Comparison of ENCODE assay signal across 9 cellular contexts in genomic region chr15:76346666-76347506, GRCh38. TPM values are rescaled to one million over a fixed set of nuclear protein-coding genes. Genes with fewer than 3 reads are reported as not detected.
DNase-seq lines count a peak whose midpoint lies in the region; ATAC-seq, FAIRE-seq and TF ChIP-seq lines count a peak whose summit lies in the region.
"Had no signal": no experiment of that assay in that cellular context is flagged by ENCODE, and none has a peak within 500 bp of the region (broad histone marks: within the 10 kb centered on the region; RNA-seq: fewer than 3 reads in every experiment).

No MANE protein-coding gene starts in this region.

- H3K9me3 ChIP-seq in BLaER1 (peaks cover 47% of the 10 kb centered on the region), endothelial cell of umbilical vein (replicated peaks; ENCODE audit: control insufficient read depth, insufficient read depth, low read length) (no peaks in the 10 kb centered on the region)

- no peak for DNase-seq in HL-60 (ENCODE audit: low read depth in 1 of 2, low spot score in 1 of 2)
- peak; percentile 50 for DNase-seq in endothelial cell of umbilical vein (ENCODE audit: low read depth, low spot score)
- DNase-seq in naive thymus-derived CD8-positive, alpha-beta T cell = no peak
- no peak for DNase-seq in GM19238 (ENCODE audit: insufficient read length, low spot score)
- no peak for DNase-seq in NCI-H2081 (lab: John Stamatoyannopoulos, UW)
- DNase-seq: T1000 had no signal

- dilution Hi-C loops in endothelial cell of umbilical vein (cut with MboI; ENCODE audit: extremely low pct_ligation_motif_present, low sequenced_read_pairs) = no loop called here

- H3K27ac Mint-ChIP-seq in naive thymus-derived CD8-positive, alpha-beta T cell = no peak overlapping the region

- no peak overlapping the region for H3K4me2 ChIP-seq in BLaER1
- H3K4me2 ChIP-seq in endothelial cell of umbilical vein (ENCODE audit: insufficient read depth, low read length) = peak overlapping the region; percentile 79

- peak overlapping the region in 9 of 10 donors; percentile 7 to 76 (median 36) for H3K4me3 Mint-ChIP-seq in naive thymus-derived CD8-positive, alpha-beta T cell

- POLR2A ChIA-PET in endothelial cell of umbilical vein (lab: Charles Lee) = no interaction called here
- POLR2A ChIA-PET in naive thymus-derived CD8-positive, alpha-beta T cell (lab: Charles Lee) = interaction anchor here (0.5 kb wide), 1 partner anchor 12 kb away, joined by 3 read pairs; no protein-coding TSS in a partner anchor

- H3K27me3 ChIP-seq in BLaER1 (peaks cover 64% of the 10 kb centered on the region), HL-60 (ENCODE audit: insufficient read depth, poor library complexity, severe bottlenecking) (no peaks in the 10 kb centered on the region), endothelial cell of umbilical vein (ENCODE audit: control insufficient read depth in 2 of 2, insufficient read depth in 2 of 2, low read length in 2 of 2) (peaks cover 52 to 66% of the 10 kb centered on the region in 2 experiments)

- BruUV-seq in endothelial cell of umbilical vein (replicated peaks; lab: Mats Ljungman, UMichigan) = no TSS peak

- peaks cover 0 to 7% (median 0%) of the 10 kb centered on the region in 9 donors for H3K9me3 Mint-ChIP-seq in naive thymus-derived CD8-positive, alpha-beta T cell

- TF ChIP-seq CTCF in HL-60 (IDR thresholded peaks at IDR 0.05; ENCODE audit: insufficient read depth, low read length) (no peak), endothelial cell of umbilical vein (IDR thresholded peaks at IDR 0.05; ENCODE audit: extremely low read depth in 1 of 2, insufficient read depth in 1 of 2, low read depth in 1 of 2, low read length in 2 of 2) (no peak)

- intact Hi-C loops in endothelial cell of umbilical vein (cut with micrococcal nuclease) = loop anchor here (10.0 kb wide), 1 partner anchor 518 kb away; no protein-coding TSS in a partner anchor

- peaks cover 51% of the 10 kb centered on the region for H4K20me1 ChIP-seq in BLaER1
- H4K20me1 ChIP-seq in endothelial cell of umbilical vein (replicated peaks; ENCODE audit: control insufficient read depth, extremely low read depth, insufficient read depth, low read length) = no peaks in the 10 kb centered on the region

- H3K9ac ChIP-seq in BLaER1 = no peak overlapping the region
- H3K9ac ChIP-seq in endothelial cell of umbilical vein (replicated peaks; ENCODE audit: extremely low read depth, insufficient read depth, low read length) = no peak overlapping the region

- no peaks in the 10 kb centered on the region for H3K79me2 ChIP-seq in endothelial cell of umbilical vein (ENCODE audit: control insufficient read depth, insufficient read depth, low read length)

- H3K4me1 ChIP-seq in BLaER1 (peaks cover under 1% of the 10 kb centered on the region; the same call in 1 of the 2 replicates), endothelial cell of umbilical vein (ENCODE audit: control insufficient read depth, extremely low read depth, insufficient read depth, low read length) (peaks cover 19% of the 10 kb centered on the region)

- peaks cover 32 to 47% (median 44%) of the 10 kb centered on the region in 5 donors for H3K27me3 Mint-ChIP-seq in naive thymus-derived CD8-positive, alpha-beta T cell

- peak; percentile 9 to 26 for ATAC-seq in naive thymus-derived CD8-positive, alpha-beta T cell
- ATAC-seq in HG02870 (IDR thresholded peaks at IDR 0.05; ENCODE audit: unreplicated experiment) (no peak), GM18858 (IDR thresholded peaks at IDR 0.05; ENCODE audit: unreplicated experiment) (no peak)

- H3K27ac ChIP-seq in BLaER1 = no peak overlapping the region
- no peak overlapping the region for H3K27ac ChIP-seq in HL-60 (replicated peaks)
- H3K27ac ChIP-seq in endothelial cell of umbilical vein (ENCODE audit: insufficient read depth, low read depth, low read length) = no peak overlapping the region

- H3K4me1 Mint-ChIP-seq in naive thymus-derived CD8-positive, alpha-beta T cell = peaks cover 8 to 29% (median 20%) of the 10 kb centered on the region in 4 donors

- CTCF ChIA-PET in endothelial cell of umbilical vein (lab: Charles Lee) = interaction anchor here (1.0 to 2.5 kb wide), 4 partner anchors 10 to 161 kb away, joined by 3 to 6 read pairs (median 5); partner anchors contain the start of gene ISL2

- H3K9me1 ChIP-seq in endothelial cell of umbilical vein (replicated peaks; ENCODE audit: control insufficient read depth, extremely low read depth, insufficient read depth, low read length) = no peaks in the 10 kb centered on the region

- peak overlapping the region; percentile 34; the same call in 1 of the 2 replicates for H3K4me3 ChIP-seq in BLaER1
- H3K4me3 ChIP-seq in HL-60 (replicated peaks; ENCODE audit: insufficient read depth, low read length) = peak overlapping the region; percentile 48
- peak overlapping the region; percentile 7 to 19 (median 13) for H3K4me3 ChIP-seq in endothelial cell of umbilical vein (replicated peaks in 1 of 3; ENCODE audit: insufficient read depth in 1 of 3, low read depth in 1 of 3, low read length in 3 of 3)

- H2AFZ ChIP-seq in endothelial cell of umbilical vein (ENCODE audit: low read depth, low read length) = no peak overlapping the region

- peaks cover 23 to 36% (median 35%) of the 10 kb centered on the region in 3 donors for H3K36me3 Mint-ChIP-seq in naive thymus-derived CD8-positive, alpha-beta T cell

- TF ChIP-seq POLR2A in endothelial cell of umbilical vein (IDR thresholded peaks at IDR 0.05; ENCODE audit: low read depth, low read length) = no peak

- FAIRE-seq in endothelial cell of umbilical vein (lab: Jason Lieb, UNC) = peak; percentile 76

- peaks cover 13% of the 10 kb centered on the region for H3K36me3 ChIP-seq in BLaER1
- no peaks in the 10 kb centered on the region for H3K36me3 ChIP-seq in endothelial cell of umbilical vein (ENCODE audit: control insufficient read depth in 2 of 2, extremely low read depth in 1 of 2, insufficient read depth in 2 of 2, low read length in 2 of 2)

TF ChIP-seq in endothelial cell of umbilical vein, 7 proteins besides CTCF, POLR2A, EP300 and RAD21:
- TF ChIP-seq GATA2 (IDR thresholded peaks at IDR 0.05; ENCODE audit: insufficient read depth, insufficient read length, low read depth, low read length) = peak; percentile 73
- no peak for TF ChIP-seq MYC (IDR thresholded peaks at IDR 0.05; ENCODE audit: low read depth, low read length)
- TF ChIP-seq EZH2 (IDR thresholded peaks at IDR 0.05; ENCODE audit: borderline replicate concordance, low read depth, low read length, severe bottlenecking) = peak; percentile 51
- peak; percentile 6 for TF ChIP-seq FOS (IDR thresholded peaks at IDR 0.05; ENCODE audit: borderline replicate concordance, insufficient read depth, low read length)
- no peak for TF ChIP-seq JUN (IDR thresholded peaks at IDR 0.05; ENCODE audit: borderline replicate concordance, insufficient read depth, insufficient read length, low read depth)

RNA-seq across cellular contexts. Expression of gene ISL2, which starts 10.3 kb away (rescaled TPM):
- total RNA-seq in endothelial cell of umbilical vein = not detected in 2 replicates
- 0.05 and 0.10 TPM in 2 replicates for polyA plus RNA-seq in endothelial cell of umbilical vein
- 0.06 TPM in 1 of 2 replicates, not detected in the other for polyA plus RNA-seq in endothelial cell of umbilical vein (2011; cell fraction: cytosol; rRNA removed)
- polyA plus RNA-seq in endothelial cell of umbilical vein (2011; cell fraction: nucleus; rRNA removed) = 0.34 TPM in 1 of 2 replicates, not detected in the other
- not detected in 2 replicates for polyA plus RNA-seq in endothelial cell of umbilical vein (2012)
- polyA minus RNA-seq in endothelial cell of umbilical vein = 0.11 TPM in 1 of 2 replicates, not detected in the other
- 4.2 TPM for polyA minus RNA-seq in endothelial cell of umbilical vein (2011; cell fraction: cytosol; rRNA and poly(A)+ RNA removed)
- not detected in 2 replicates for polyA minus RNA-seq in endothelial cell of umbilical vein (2011; cell fraction: nucleus; rRNA and poly(A)+ RNA removed)
- not detected for total RNA-seq in naive thymus-derived CD8-positive, alpha-beta T cell
- not detected for polyA plus RNA-seq in naive thymus-derived CD8-positive, alpha-beta T cell

RNA-seq across cellular contexts. Expression of gene ETFA, which starts 35.6 kb away (rescaled TPM):
- total RNA-seq in endothelial cell of umbilical vein = 116 and 123 TPM in 2 replicates
- polyA plus RNA-seq in endothelial cell of umbilical vein = 75.8 and 102 TPM in 2 replicates
- 137 and 154 TPM in 2 replicates for polyA plus RNA-seq in endothelial cell of umbilical vein (2011; cell fraction: cytosol; rRNA removed)
- 85.8 and 105 TPM in 2 replicates for polyA plus RNA-seq in endothelial cell of umbilical vein (2011; cell fraction: nucleus; rRNA removed)
- 162 and 177 TPM in 2 replicates for polyA plus RNA-seq in endothelial cell of umbilical vein (2012)
- polyA minus RNA-seq in endothelial cell of umbilical vein = 93.1 and 110 TPM in 2 replicates
- polyA minus RNA-seq in endothelial cell of umbilical vein (2011; cell fraction: cytosol; rRNA and poly(A)+ RNA removed) = 143 TPM
- polyA minus RNA-seq in endothelial cell of umbilical vein (2011; cell fraction: nucleus; rRNA and poly(A)+ RNA removed) = 45.3 and 59.5 TPM in 2 replicates
- total RNA-seq in naive thymus-derived CD8-positive, alpha-beta T cell = 10 to 100 TPM; 46.2 to 52.3 TPM
- 100 to 1,000 TPM in 2 of 3 donors, 10 to 100 TPM in 1; 99.4 to 118 (median 109) TPM for polyA plus RNA-seq in naive thymus-derived CD8-positive, alpha-beta T cell

Comparison
In these comparisons a context has a peak if more than half of its experiments do, and no peak if none do; other contexts are left out.
1. ATAC-seq: peak in naive thymus-derived CD8-positive, alpha-beta T cell (2 of 2); none in HG02870 (single experiment) and GM18858 (single experiment).
2. Peak in every context shown above with its lines, with median percentiles within 50 percentile points of each other: H3K4me3 ChIP-seq.